ENCODE assay signal across 8 cellular contexts in genomic region chr6:138509371-138509770, GRCh38. TPM values are rescaled to one million over a fixed set of nuclear protein-coding genes. Genes with fewer than 3 reads are reported as not detected.
A peak's percentile ranks its signal among the peaks of the same experiment; 100 is the strongest.
DNase-seq lines count a peak whose midpoint lies in the region; ATAC-seq and TF ChIP-seq lines count a peak whose summit lies in the region.

No MANE protein-coding gene starts in this region.

- H3K27me3 ChIP-seq in A673 (replicated peaks; ENCODE audit: insufficient read depth, low read depth, low read length, poor library complexity) (no peaks in the 10 kb centered on the region), GM06990 (replicated peaks; ENCODE audit: control insufficient read depth, insufficient read depth, low read length) (no peaks in the 10 kb centered on the region; the same call in 1 of the 2 replicates)

- no peak overlapping the region for H3K4me3 ChIP-seq in A673 (ENCODE audit: low read depth, low read length, poor library complexity, severe bottlenecking)
- H3K4me3 ChIP-seq in GM06990 (replicated peaks; ENCODE audit: low read depth, low read length) = no peak overlapping the region
- no peak overlapping the region for H3K4me3 ChIP-seq in fibroblast of the aortic adventitia (ENCODE audit: low read depth, low read length)

- BruUV-seq in A673 (replicated peaks; lab: Mats Ljungman, UMichigan) = no TSS peak

- no peaks in the 10 kb centered on the region for H3K36me3 ChIP-seq in A673 (ENCODE audit: insufficient read depth, low read length, poor library complexity, severe bottlenecking)
- H3K36me3 ChIP-seq in GM06990 (ENCODE audit: control insufficient read depth, insufficient read depth, low read length) = no peaks in the 10 kb centered on the region

- POLR2A ChIA-PET in A673 (lab: Charles Lee; ENCODE audit: low non-redundant PET) = no interaction called here

- intact Hi-C loops in A673 (cut with micrococcal nuclease; ENCODE audit: unreplicated experiment) = loop anchor here (2.0 kb wide), 1 partner anchor 81 kb away; no protein-coding TSS in a partner anchor

- H3K9me3 ChIP-seq in A673 (ENCODE audit: low read depth, low read length, poor library complexity, severe bottlenecking) = no peaks in the 10 kb centered on the region

- H3K4me1 ChIP-seq in A673 (ENCODE audit: insufficient read depth, low read length, poor library complexity, severe bottlenecking) = peaks cover 13% of the 10 kb centered on the region

- CTCF ChIA-PET in A673 (lab: Charles Lee) = interaction anchor here (0.8 kb wide), 1 partner anchor 80 kb away, joined by 3 read pairs; no protein-coding TSS in a partner anchor

- no peak overlapping the region for H3K27ac ChIP-seq in A673 (ENCODE audit: low read depth, low read length, poor library complexity, severe bottlenecking)

- ATAC-seq in HG03280 (IDR thresholded peaks at IDR 0.05; ENCODE audit: unreplicated experiment) (no peak), GM21737 (IDR thresholded peaks at IDR 0.05; ENCODE audit: unreplicated experiment) (no peak)

- DNase-seq in A673 (ENCODE audit: low spot score) (peak; percentile 60), GM06990 (ENCODE audit: extremely low read depth, insufficient read length) (no peak), NCI-H187 treated with DMSO at 0.1 percent for 48 hours (lab: John Stamatoyannopoulos, UW) (peak; percentile 19), activated T-cell treated with anti-CD3 and anti-CD28 coated beads for 24 hours (ENCODE audit: low read depth) (peak; percentile 11), fibroblast of the aortic adventitia (ENCODE audit: low read depth) (peak; percentile 54), pons (ENCODE audit: low spot score) (peak; percentile 78)

- TF ChIP-seq CTCF in A673 (conservative IDR thresholded peaks at IDR 0.05; ENCODE audit: low read depth, low read length) (peak; percentile 72), GM06990 (IDR thresholded peaks at IDR 0.05; ENCODE audit: insufficient read depth, low read length, poor library complexity, severe bottlenecking) (peak; percentile 42), fibroblast of the aortic adventitia (IDR thresholded peaks at IDR 0.05; ENCODE audit: insufficient read depth, low read length) (peak; percentile 42)

RNA-seq across cellular contexts. Expression of gene NHSL1, which starts 10.1 kb away (rescaled TPM):
- 29.5 and 33.1 TPM in 2 replicates for total RNA-seq in A673 (2021)
- total RNA-seq in fibroblast of the aortic adventitia (ENCODE audit: low replicate concordance) = 7.9 and 17.8 TPM in 2 replicates
